Comparison of ENCODE assay signal across 8 cellular contexts in genomic region chr17:28811594-28812135, GRCh38. TPM values are rescaled to one million over a fixed set of nuclear protein-coding genes. Genes with fewer than 3 reads are reported as not detected.
DNase-seq lines count a peak whose midpoint lies in the region; ATAC-seq and TF ChIP-seq lines count a peak whose summit lies in the region.

No MANE protein-coding gene starts in this region.

- no peaks in the 10 kb centered on the region for H3K36me3 Mint-ChIP-seq in IgD-negative memory B cell
- peaks cover 8% of the 10 kb centered on the region for H3K36me3 Mint-ChIP-seq in activated CD4-positive, alpha-beta memory T cell treated with anti-CD3 and anti-CD28 coated beads for 36 hours

- WGBS in right cardiac atrium: 4% methylated on average over 7 of the region's 7 CpGs
- WGBS in psoas muscle, 3 donors: 5 to 8% (median 7%) methylated on average over 7 of the region's 7 CpGs

- H3K27ac ChIP-seq in right cardiac atrium (ENCODE audit: low read length) (peak overlapping the region; percentile 69), psoas muscle (peak overlapping the region; percentile 91)

- H3K27ac Mint-ChIP-seq in IgD-negative memory B cell: peak overlapping the region; percentile 90 to 98 (median 91)
- H3K27ac Mint-ChIP-seq in activated CD4-positive, alpha-beta memory T cell treated with anti-CD3 and anti-CD28 coated beads for 36 hours: peak overlapping the region; percentile 92

- H3K4me1 Mint-ChIP-seq in IgD-negative memory B cell: peaks cover 15 to 29% (median 24%) of the 10 kb centered on the region in 3 donors
- peaks cover 41% of the 10 kb centered on the region for H3K4me1 Mint-ChIP-seq in activated CD4-positive, alpha-beta memory T cell treated with anti-CD3 and anti-CD28 coated beads for 36 hours (ENCODE audit: low read depth)

- peak overlapping the region; percentile 75 for H3K4me3 ChIP-seq in right cardiac atrium (ENCODE audit: low read length)
- peak overlapping the region; percentile 91 for H3K4me3 ChIP-seq in psoas muscle

- no peak for ATAC-seq in right cardiac atrium
- ATAC-seq in psoas muscle: peak in 1 of 4 donors; percentile 14
- ATAC-seq in GM21717 (IDR thresholded peaks at IDR 0.05; ENCODE audit: unreplicated experiment): no peak

- peak; percentile 40 for DNase-seq in NCI-H2107 treated with DMSO at 0.1 percent for 48 hours (lab: John Stamatoyannopoulos, UW; ENCODE audit: unreplicated experiment)
- DNase-seq in NCI-H2107 (lab: John Stamatoyannopoulos, UW): no peak
- peak; percentile 14 for DNase-seq in activated CD4-positive, alpha-beta memory T cell treated with anti-CD3 and anti-CD28 coated beads for 36 hours
- DNase-seq in right cardiac atrium: no peak
- DNase-seq in psoas muscle: no peak
- no peak for DNase-seq in SKM-1 treated with dmso at 0.1 percent for 144 hours (lab: John Stamatoyannopoulos, UW; ENCODE audit: unreplicated experiment)

- no peaks in the 10 kb centered on the region for H3K36me3 ChIP-seq in psoas muscle (ENCODE audit: insufficient read depth in 1 of 2, low read depth in 1 of 2)

- POLR2A ChIA-PET in activated CD4-positive, alpha-beta memory T cell treated with anti-CD3 and anti-CD28 coated beads for 36 hours (lab: Charles Lee): interaction anchor here (0.6 to 2.1 kb wide), 7 partner anchors 9 to 166 kb away, joined by 3 to 7 read pairs (median 3); partner anchors contain the start of gene BLTP2

- CTCF ChIA-PET in activated CD4-positive, alpha-beta memory T cell treated with anti-CD3 and anti-CD28 coated beads for 36 hours (lab: Charles Lee): interaction anchor here (0.7 to 3.6 kb wide), 9 partner anchors 8 to 141 kb away, joined by 3 to 61 read pairs (median 6); partner anchors contain the start of genes FAM222B, FLOT2 and TLCD1

- no peak for TF ChIP-seq CTCF in psoas muscle (IDR thresholded peaks at IDR 0.05)

- H3K9me3 Mint-ChIP-seq in IgD-negative memory B cell: no peaks in the 10 kb centered on the region
- H3K9me3 Mint-ChIP-seq in activated CD4-positive, alpha-beta memory T cell treated with anti-CD3 and anti-CD28 coated beads for 36 hours: no peaks in the 10 kb centered on the region

- H3K9me3 ChIP-seq in right cardiac atrium (ENCODE audit: control insufficient read depth, low read length) (no peaks in the 10 kb centered on the region), psoas muscle (no peaks in the 10 kb centered on the region)

- no peaks in the 10 kb centered on the region for H3K4me1 ChIP-seq in right cardiac atrium (ENCODE audit: control insufficient read depth, insufficient read depth, low read length)
- peaks cover 48% of the 10 kb centered on the region for H3K4me1 ChIP-seq in psoas muscle

- no peaks in the 10 kb centered on the region for H3K27me3 Mint-ChIP-seq in IgD-negative memory B cell
- no peaks in the 10 kb centered on the region for H3K27me3 Mint-ChIP-seq in activated CD4-positive, alpha-beta memory T cell treated with anti-CD3 and anti-CD28 coated beads for 36 hours

- peak overlapping the region; percentile 89 to 99 (median 96) for H3K4me3 Mint-ChIP-seq in IgD-negative memory B cell
- H3K4me3 Mint-ChIP-seq in activated CD4-positive, alpha-beta memory T cell treated with anti-CD3 and anti-CD28 coated beads for 36 hours: peak overlapping the region; percentile 82

- no peaks in the 10 kb centered on the region for H3K27me3 ChIP-seq in right cardiac atrium (ENCODE audit: control insufficient read depth, insufficient read depth)
- H3K27me3 ChIP-seq in psoas muscle (ENCODE audit: insufficient read depth in 3 of 3, low read length in 2 of 3): no peaks in the 10 kb centered on the region

- intact Hi-C loops in activated CD4-positive, alpha-beta memory T cell treated with anti-CD3 and anti-CD28 coated beads for 36 hours (cut with micrococcal nuclease): loop anchor here (1.0 to 5.0 kb wide), 5 partner anchors 31 to 481 kb away; partner anchors contain the start of genes FAM222B, NUFIP2 and RPL23A
- intact Hi-C loops in right cardiac atrium (cut with DNase I) (loop anchor here in 1 of 4 donors (10.0 kb wide), 1 partner anchor 47 kb away; no protein-coding TSS in a partner anchor), psoas muscle (cut with DNase I) (loop anchor here in 1 of 2 donors (5.0 kb wide), 1 partner anchor 46 kb away; the partner anchor contains the start of gene ERAL1)

RNA-seq across cellular contexts. Expression of gene FAM222B, which starts 30.9 kb away (rescaled TPM):
- 17.1 TPM for polyA plus RNA-seq in IgD-negative memory B cell
- 10 to 100 TPM; 18.6 to 21.5 TPM for total RNA-seq in activated CD4-positive, alpha-beta memory T cell treated with anti-CD3 and anti-CD28 coated beads for 36 hours
- 10 to 100 TPM; 15.3 to 19.6 (median 18.6) TPM for total RNA-seq in right cardiac atrium
- polyA plus RNA-seq in right cardiac atrium: 11.9 TPM
- 10 to 100 TPM; 25.3 to 52.9 (median 36.0) TPM for total RNA-seq in psoas muscle
- 10 to 100 TPM; 22.4 to 66.2 (median 32.2) TPM for polyA plus RNA-seq in psoas muscle

RNA-seq across cellular contexts. Expression of gene ERAL1, which starts 43.2 kb away (rescaled TPM):
- polyA plus RNA-seq in IgD-negative memory B cell: 45.8 TPM
- 10 to 100 TPM; 43.0 to 48.5 TPM for total RNA-seq in activated CD4-positive, alpha-beta memory T cell treated with anti-CD3 and anti-CD28 coated beads for 36 hours
- 10 to 100 TPM; 25.9 to 30.1 (median 28.3) TPM for total RNA-seq in right cardiac atrium
- 29.3 TPM for polyA plus RNA-seq in right cardiac atrium
- 10 to 100 TPM; 38.3 to 45.6 (median 43.4) TPM for total RNA-seq in psoas muscle
- polyA plus RNA-seq in psoas muscle: 10 to 100 TPM; 41.0 to 98.5 (median 58.8) TPM

Comparison
In these comparisons a context has a peak if more than half of its experiments do, and no peak if none do; other contexts are left out.
1. DNase-seq: peak in NCI-H2107 treated with DMSO at 0.1 percent for 48 hours (single experiment) and activated CD4-positive, alpha-beta memory T cell treated with anti-CD3 and anti-CD28 coated beads for 36 hours (single experiment); none in NCI-H2107 (single experiment), right cardiac atrium (0 of 3), psoas muscle (0 of 2) and SKM-1 treated with dmso at 0.1 percent for 144 hours (single experiment).